8 cellular contexts compared by ENCODE assay signal in genomic region chr19:17511724-17512573, GRCh38. TPM values are rescaled to one million over a fixed set of nuclear protein-coding genes. Genes with fewer than 3 reads are reported as not detected.
DNase-seq lines count a peak whose midpoint lies in the region; ATAC-seq and TF ChIP-seq lines count a peak whose summit lies in the region.

No MANE protein-coding gene starts in this region.

- H3K4me1 ChIP-seq in Loucy (ENCODE audit: insufficient read depth, low read length, poor library complexity, severe bottlenecking) (peaks cover 26% of the 10 kb centered on the region), adipocyte (ENCODE audit: control insufficient read depth, insufficient read depth, low read length) (peaks cover 44% of the 10 kb centered on the region), left ventricle myocardium inferior (peaks cover 53% of the 10 kb centered on the region), psoas muscle (peaks cover 20% of the 10 kb centered on the region), urinary bladder (ENCODE audit: insufficient read depth) (no peaks in the 10 kb centered on the region)

- H3K9me3 ChIP-seq in Loucy (ENCODE audit: insufficient read depth, low read depth, low read length) (no peaks in the 10 kb centered on the region), adipocyte (ENCODE audit: control insufficient read depth, low read length) (no peaks in the 10 kb centered on the region), left ventricle myocardium inferior (replicated peaks) (no peaks in the 10 kb centered on the region), psoas muscle (no peaks in the 10 kb centered on the region)

- no peaks in the 10 kb centered on the region for H3K9me2 ChIP-seq in Loucy (replicated peaks; ENCODE audit: low read depth, low read length)

- H3K4me3 ChIP-seq in H7 (ENCODE audit: insufficient read depth, low read depth, low read length) (peak overlapping the region; percentile 100), Loucy (ENCODE audit: low read length, poor library complexity, severe bottlenecking) (peak overlapping the region; percentile 84), adipocyte (ENCODE audit: low read length) (peak overlapping the region; percentile 95), left ventricle myocardium inferior (peak overlapping the region; percentile 91), psoas muscle (peak overlapping the region; percentile 95), urinary bladder (ENCODE audit: low read depth, low read length) (peak overlapping the region; percentile 64)

- H3K27me3 ChIP-seq in H7 (ENCODE audit: control insufficient read depth, insufficient read depth, low read length) (no peaks in the 10 kb centered on the region), Loucy (ENCODE audit: insufficient read depth, low read length, poor library complexity, severe bottlenecking) (no peaks in the 10 kb centered on the region), adipocyte (replicated peaks; ENCODE audit: control insufficient read depth, insufficient read depth, low read length) (no peaks in the 10 kb centered on the region), left ventricle myocardium inferior (ENCODE audit: low read depth) (no peaks in the 10 kb centered on the region), psoas muscle (ENCODE audit: insufficient read depth in 3 of 3, low read length in 2 of 3) (no peaks in the 10 kb centered on the region)

- peak overlapping the region; percentile 86 for H3K4me2 ChIP-seq in Loucy (ENCODE audit: low read depth, low read length, poor library complexity, severe bottlenecking)

- H3K9ac ChIP-seq in Loucy (ENCODE audit: low read depth, low read length, poor library complexity, severe bottlenecking) (peak overlapping the region; percentile 94), adipocyte (ENCODE audit: low read length) (peak overlapping the region; percentile 100)

- intact Hi-C loops in left ventricle myocardium inferior (cut with micrococcal nuclease): loop anchor here (2.0 kb wide), 1 partner anchor 41 kb away; the partner anchor contains the start of gene SLC27A1
- intact Hi-C loops in psoas muscle (cut with DNase I): loop anchor here (2.0 to 5.0 kb wide), 2 partner anchors 40 to 45 kb away; no protein-coding TSS in a partner anchor

- H3K27ac ChIP-seq in left ventricle myocardium inferior (replicated peaks) (peak overlapping the region; percentile 99), psoas muscle (peak overlapping the region; percentile 100), urinary bladder (ENCODE audit: low read depth) (peak overlapping the region; percentile 93)

- H4K20me1 ChIP-seq in Loucy (ENCODE audit: insufficient read depth, low read length, poor library complexity, severe bottlenecking): peaks cover 17% of the 10 kb centered on the region

- H3K79me2 ChIP-seq in Loucy (ENCODE audit: insufficient read depth, low read length): peaks cover 45% of the 10 kb centered on the region

- H2AFZ ChIP-seq in Loucy (ENCODE audit: low read length): peak overlapping the region; percentile 53

- H3F3A ChIP-seq in Loucy (ENCODE audit: low read depth): no peaks in the 10 kb centered on the region

- TF ChIP-seq CTCF in Loucy (conservative IDR thresholded peaks at IDR 0.05; ENCODE audit: low read length) (peak; percentile 50), left ventricle myocardium inferior (IDR thresholded peaks at IDR 0.05; ENCODE audit: borderline replicate concordance) (peak; percentile 44), psoas muscle (IDR thresholded peaks at IDR 0.05) (peak; percentile 15)

- peak; percentile 54 for DNase-seq in GM04504 (ENCODE audit: low read depth)
- peak; percentile 95 for DNase-seq in H7
- DNase-seq in SW 1271 (lab: John Stamatoyannopoulos, UW): peak; percentile 84 to 90
- peak; percentile 53 for DNase-seq in adipocyte (ENCODE audit: low read depth)
- peak; percentile 89 for DNase-seq in left ventricle myocardium inferior
- peak; percentile 90 to 96 for DNase-seq in psoas muscle

- 0 out of 2 replicates have a peak, but pooled peaks cover 1% of the 10 kb centered on the region for H3K36me3 ChIP-seq in H7 (replicated peaks; ENCODE audit: control insufficient read depth, insufficient read depth, low read length)
- H3K36me3 ChIP-seq in Loucy (ENCODE audit: insufficient read depth, low read length): no peaks in the 10 kb centered on the region
- H3K36me3 ChIP-seq in adipocyte (ENCODE audit: control insufficient read depth, insufficient read depth, low read length, severe bottlenecking): peaks cover 8% of the 10 kb centered on the region
- peaks cover 11% of the 10 kb centered on the region for H3K36me3 ChIP-seq in left ventricle myocardium inferior
- H3K36me3 ChIP-seq in psoas muscle (ENCODE audit: insufficient read depth in 1 of 2, low read depth in 1 of 2): peaks cover 0 to 9% of the 10 kb centered on the region in 2 donors
- H3K36me3 ChIP-seq in urinary bladder (ENCODE audit: insufficient read depth): no peaks in the 10 kb centered on the region

- 1 to 2% (median 1%) methylated on average over 54 to 82 of the region's 82 CpGs for WGBS in psoas muscle, 3 donors
- under 1% methylated on average over 82 of the region's 82 CpGs for WGBS in urinary bladder

- peak; percentile 82 to 87 (median 84) for ATAC-seq in psoas muscle

RNA-seq across cellular contexts. Expression of gene PGLS, which starts 0.5 kb away (rescaled TPM):
- total RNA-seq in H7 (2014; rRNA removed; shearing (Covaris generic)): 71.0 and 73.6 TPM in 2 replicates
- total RNA-seq in left ventricle myocardium inferior: 19.9 TPM
- 10 to 100 TPM; 14.8 to 17.3 (median 16.3) TPM for total RNA-seq in psoas muscle
- polyA plus RNA-seq in psoas muscle: 10 to 100 TPM; 11.7 to 53.5 (median 18.3) TPM
- total RNA-seq in urinary bladder: 27.2 TPM
- 82.8 TPM for polyA plus RNA-seq in urinary bladder

RNA-seq across cellular contexts. Expression of gene SLC27A1, which starts 41.6 kb away (rescaled TPM):
- total RNA-seq in H7 (2014; rRNA removed; shearing (Covaris generic)): 5.3 and 8.6 TPM in 2 replicates
- total RNA-seq in left ventricle myocardium inferior: 59.3 TPM
- total RNA-seq in psoas muscle: 10 to 100 TPM; 18.4 to 40.1 (median 27.9) TPM
- 10 to 100 TPM; 11.8 to 30.6 (median 24.1) TPM for polyA plus RNA-seq in psoas muscle
- total RNA-seq in urinary bladder: 14.8 TPM
- 21.1 TPM for polyA plus RNA-seq in urinary bladder

RNA-seq across cellular contexts. Expression of gene COLGALT1, which starts 43.5 kb away (rescaled TPM):
- 49.5 and 52.0 TPM in 2 replicates for total RNA-seq in H7 (2014; rRNA removed; shearing (Covaris generic))
- total RNA-seq in left ventricle myocardium inferior (31.2 TPM), psoas muscle (10 to 100 TPM; 19.8 to 27.7 (median 23.3) TPM), urinary bladder (31.7 TPM)
- polyA plus RNA-seq in psoas muscle (10 to 100 TPM; 15.3 to 34.8 (median 21.4) TPM), urinary bladder (68.6 TPM)

RNA-seq across cellular contexts. Expression of gene NXNL1, which starts 51.2 kb away (rescaled TPM):
- not detected in 2 replicates for total RNA-seq in H7 (2014; rRNA removed; shearing (Covaris generic))
- 0.33 TPM for total RNA-seq in left ventricle myocardium inferior
- total RNA-seq in psoas muscle: 1 to 10 TPM in 1 of 4 donors, under 1 TPM in 3; 0.43 to 1.0 (median 0.72) TPM
- polyA plus RNA-seq in psoas muscle: under 1 TPM in 2 of 3 donors, not detected in 1; 0.14 to 0.64 TPM
- not detected for total RNA-seq in urinary bladder
- not detected for polyA plus RNA-seq in urinary bladder

Comparison
In these comparisons a context has a peak if more than half of its experiments do, and no peak if none do; other contexts are left out.
1. Peak in every context shown above with its lines: DNase-seq, ATAC-seq, H3K4me3 ChIP-seq and H3K27ac ChIP-seq.